8 cellular contexts compared by ENCODE assay signal in genomic region chr7:121328508-121329459, GRCh38. TPM values are rescaled to one million over a fixed set of nuclear protein-coding genes. Genes with fewer than 3 reads are reported as not detected.
A peak's percentile ranks its signal among the peaks of the same experiment; 100 is the strongest.
DNase-seq lines count a peak whose midpoint lies in the region; ATAC-seq and TF ChIP-seq lines count a peak whose summit lies in the region.

WNT16 (plus strand) TSS chr7:121329000; CDS start chr7:121329293, 293 bp downstream.

- peak within 1 kb of the TSS; percentile 28 for H3K9ac ChIP-seq in mesenchymal stem cell (ENCODE audit: low read length)

- TF ChIP-seq CTCF in MCF 10A (IDR thresholded peaks at IDR 0.05; ENCODE audit: unreplicated experiment) (no peak), uterus (IDR thresholded peaks at IDR 0.05) (no peak)

- H3K27ac Mint-ChIP-seq in CD4-positive, alpha-beta memory T cell, result peak within 1 kb of the TSS in 1 of 7 donors; percentile 35
- H3K27ac Mint-ChIP-seq in MCF 10A (ENCODE audit: low read depth, unreplicated experiment), result no peak within 1 kb of the TSS

- H2BK120ac ChIP-seq in mesenchymal stem cell (ENCODE audit: low read depth, low read length), result no peak within 1 kb of the TSS

- H2AK5ac ChIP-seq in mesenchymal stem cell (ENCODE audit: low read length, severe bottlenecking), result no peak within 1 kb of the TSS

- H3K36me3 ChIP-seq in CD4-positive, alpha-beta memory T cell (ENCODE audit: insufficient read depth, low read length), result no peaks in the 10 kb centered on the region
- no peaks in the 10 kb centered on the region for H3K36me3 ChIP-seq in mesenchymal stem cell (ENCODE audit: control insufficient read depth in 1 of 2, insufficient read depth in 2 of 2, low read depth in 1 of 2, low read length in 2 of 2)
- H3K36me3 ChIP-seq in uterus, result no peaks in the 10 kb centered on the region

- H3K4me3 ChIP-seq in CD4-positive, alpha-beta memory T cell (ENCODE audit: low read length in 2 of 2), result no peak within 1 kb of the TSS
- H3K4me3 ChIP-seq in mesenchymal stem cell (ENCODE audit: insufficient read depth in 1 of 2, low read depth in 1 of 2, low read length in 2 of 2) (peak within 1 kb of the TSS; percentile 17 to 75), uterus (peak within 1 kb of the TSS; percentile 8 to 15)

- H2BK15ac ChIP-seq in mesenchymal stem cell (ENCODE audit: low read depth, poor library complexity, severe bottlenecking), result no peak within 1 kb of the TSS

- H3K27me3 ChIP-seq in CD4-positive, alpha-beta memory T cell (ENCODE audit: insufficient read depth, low read length), result peaks cover 3% of the 10 kb centered on the region
- H3K27me3 ChIP-seq in mesenchymal stem cell (ENCODE audit: control insufficient read depth in 1 of 2, insufficient read depth in 1 of 2, low read length in 2 of 2), result peaks cover 19 to 32% of the 10 kb centered on the region in 2 experiments
- H3K27me3 ChIP-seq in uterus, result peaks cover 6 to 49% of the 10 kb centered on the region in 2 donors

- no peak within 1 kb of the TSS for H3K4ac ChIP-seq in mesenchymal stem cell (ENCODE audit: low read depth in 1 of 2, low read length in 2 of 2)

- no peak within 1 kb of the TSS for H2BK5ac ChIP-seq in mesenchymal stem cell (ENCODE audit: low read depth, low read length, poor library complexity, severe bottlenecking)

- H4K8ac ChIP-seq in mesenchymal stem cell (ENCODE audit: low read length), result no peak within 1 kb of the TSS

- H3K4me2 ChIP-seq in mesenchymal stem cell (ENCODE audit: low read length, poor library complexity, severe bottlenecking), result peak within 1 kb of the TSS; percentile 95

- H3K27ac ChIP-seq in CD4-positive, alpha-beta memory T cell (ENCODE audit: low read depth, low read length), result no peak within 1 kb of the TSS
- H3K27ac ChIP-seq in mesenchymal stem cell (ENCODE audit: low read length, poor library complexity, severe bottlenecking) (no peak within 1 kb of the TSS), uterus (no peak within 1 kb of the TSS)

- no peaks in the 10 kb centered on the region for H3K9me3 ChIP-seq in CD4-positive, alpha-beta memory T cell (ENCODE audit: control insufficient read depth in 1 of 2, low read length in 2 of 2)
- no peaks in the 10 kb centered on the region for H3K9me3 ChIP-seq in mesenchymal stem cell (ENCODE audit: control insufficient read depth, low read length)
- H3K9me3 ChIP-seq in uterus, result no peaks in the 10 kb centered on the region

- H3K4me1 ChIP-seq in CD4-positive, alpha-beta memory T cell (ENCODE audit: insufficient read depth, low read length), result peaks cover 16% of the 10 kb centered on the region
- peaks cover 19% of the 10 kb centered on the region for H3K4me1 ChIP-seq in mesenchymal stem cell (ENCODE audit: control insufficient read depth, insufficient read depth, low read depth, low read length)
- peaks cover 0 to 16% of the 10 kb centered on the region in 2 donors for H3K4me1 ChIP-seq in uterus

- H3K14ac ChIP-seq in mesenchymal stem cell (ENCODE audit: low read length in 2 of 2), result no peak within 1 kb of the TSS

- ATAC-seq in HG02642 (IDR thresholded peaks at IDR 0.05; ENCODE audit: poor library complexity, unreplicated experiment), result peak; percentile 5

- peaks cover 35 to 38% of the 10 kb centered on the region in 2 donors for H3K27me3 Mint-ChIP-seq in CD4-positive, alpha-beta memory T cell
- peaks cover 45% of the 10 kb centered on the region for H3K27me3 Mint-ChIP-seq in MCF 10A (ENCODE audit: insufficient read depth, unreplicated experiment)

- H3K4me1 Mint-ChIP-seq in CD4-positive, alpha-beta memory T cell, result peaks cover 3 to 25% (median 15%) of the 10 kb centered on the region in 4 donors
- H3K4me1 Mint-ChIP-seq in MCF 10A (ENCODE audit: insufficient read depth, unreplicated experiment), result peaks cover 5% of the 10 kb centered on the region

- BruUV-seq in MCF 10A (replicated peaks; lab: Mats Ljungman, UMichigan), result no TSS peak

- H3K4me3 Mint-ChIP-seq in CD4-positive, alpha-beta memory T cell, result peak within 1 kb of the TSS in 5 of 8 donors; percentile 33 to 67 (median 57)
- peak within 1 kb of the TSS; percentile 54 for H3K4me3 Mint-ChIP-seq in MCF 10A (ENCODE audit: unreplicated experiment)

- no peak within 1 kb of the TSS for H2AFZ ChIP-seq in mesenchymal stem cell (ENCODE audit: low read depth, low read length)

- CTCF ChIA-PET in CD4-positive, alpha-beta memory T cell (lab: Charles Lee; ENCODE audit: partially characterized antibody), result no interaction called here
- CTCF ChIA-PET in MCF 10A (lab: Yijun Ruan, JAX), result interaction anchor here (0.7 kb wide), 1 partner anchor 166 kb away, joined by 3 read pairs; no protein-coding TSS in a partner anchor

- WGBS in mesenchymal stem cell, result 23% methylated on average over 31 of the region's 40 CpGs

- H4K91ac ChIP-seq in mesenchymal stem cell (ENCODE audit: low read length), result no peak within 1 kb of the TSS

- no peak within 1 kb of the TSS for H3K18ac ChIP-seq in mesenchymal stem cell (ENCODE audit: low read depth in 1 of 2, low read length in 2 of 2)

- intact Hi-C loops in CD4-positive, alpha-beta memory T cell (cut with micrococcal nuclease), result no loop called here
- intact Hi-C loops in MCF 10A (cut with micrococcal nuclease) (no loop called here), uterus (cut with DNase I; ENCODE audit: low total_unique reads) (no loop called here)

- no peak within 1 kb of the TSS for H2BK12ac ChIP-seq in mesenchymal stem cell (ENCODE audit: low read length in 2 of 2)

- no peaks in the 10 kb centered on the region for H3K9me3 Mint-ChIP-seq in CD4-positive, alpha-beta memory T cell
- no peaks in the 10 kb centered on the region for H3K9me3 Mint-ChIP-seq in MCF 10A (ENCODE audit: unreplicated experiment)

- no peak within 1 kb of the TSS for H3K23ac ChIP-seq in mesenchymal stem cell (ENCODE audit: low read length in 2 of 2)

- POLR2A ChIA-PET in CD4-positive, alpha-beta memory T cell (lab: Charles Lee; ENCODE audit: partially characterized antibody), result no interaction called here
- POLR2A ChIA-PET in MCF 10A (lab: Yijun Ruan, JAX), result no interaction called here

- no peak for TF ChIP-seq POLR2A in uterus (IDR thresholded peaks at IDR 0.05)

- no peaks in the 10 kb centered on the region for H3K79me1 ChIP-seq in mesenchymal stem cell (replicated peaks; ENCODE audit: low read length, poor library complexity, severe bottlenecking)

- no peak for DNase-seq in CD4-positive, alpha-beta memory T cell
- DNase-seq in MCF 10A (ENCODE audit: unreplicated experiment) (no peak), mesenchymal stem cell (no peak), uterus (no peak), cerebellum (ENCODE audit: low spot score) (no peak), cerebellar cortex (ENCODE audit: low spot score) (no peak), dedifferentiated amniotic fluid mesenchymal stem cell (ENCODE audit: extremely low spot score) (no peak)

- no peaks in the 10 kb centered on the region for H3K36me3 Mint-ChIP-seq in CD4-positive, alpha-beta memory T cell
- no peaks in the 10 kb centered on the region for H3K36me3 Mint-ChIP-seq in MCF 10A (ENCODE audit: insufficient read depth, unreplicated experiment)

RNA-seq across cellular contexts. Expression of gene WNT16, which starts in this region (rescaled TPM):
- not detected for total RNA-seq in CD4-positive, alpha-beta memory T cell
- not detected for polyA plus RNA-seq in CD4-positive, alpha-beta memory T cell
- total RNA-seq in MCF 10A (2022), result not detected in 2 replicates
- 0.73 TPM for polyA plus RNA-seq in mesenchymal stem cell (2013, experiment 1 of 2)
- 0.85 TPM for polyA plus RNA-seq in mesenchymal stem cell (2013, experiment 2 of 2)
- total RNA-seq in uterus, result 1 to 10 TPM in 1 of 4 donors, not detected in 3; 1.7 TPM
- total RNA-seq in cerebellum, result 6.3 TPM

Comparison
In these comparisons a context has a peak if more than half of its experiments do, and no peak if none do; other contexts are left out.
1. H3K4me3 ChIP-seq: peak in mesenchymal stem cell (2 of 2) and uterus (2 of 2); none in CD4-positive, alpha-beta memory T cell (0 of 2).